ENCODE assay signal across 23 cellular contexts in the genomic region with DNA sequence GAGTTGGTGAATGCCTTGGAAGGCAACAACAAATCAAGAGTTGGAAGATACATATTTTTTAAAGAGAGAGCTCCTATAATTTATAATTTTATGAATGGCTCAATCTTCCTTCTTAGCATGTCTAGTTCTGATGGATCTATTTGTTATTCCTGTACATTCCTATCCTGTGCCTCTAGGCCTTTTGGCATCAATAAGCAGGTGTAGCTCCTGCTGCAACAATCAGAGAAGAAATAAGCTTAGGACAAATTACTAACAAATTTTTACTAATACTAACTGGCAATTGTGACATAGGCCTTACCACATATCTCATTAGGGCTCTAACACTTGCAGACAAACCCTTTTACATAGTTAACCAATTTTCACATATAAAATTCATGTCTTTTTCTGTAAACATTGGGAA.
"Had no signal": no experiment of that assay in that cellular context is flagged by ENCODE, and none has a peak within 500 bp of the region (broad histone marks: within the 10 kb centered on the region; RNA-seq: fewer than 3 reads in every experiment).

No MANE protein-coding gene starts in this region.

- H3K27ac ChIP-seq: ascending aorta, coronary artery, dorsolateral prefrontal cortex had no signal

- H3K4me1 ChIP-seq: ascending aorta had no signal

- H3K27me3 ChIP-seq: ascending aorta had no signal

- ATAC-seq: activated naive CD4-positive, alpha-beta T cell treated with anti-CD3 and anti-CD28 coated beads, Interleukin-2, amount 50 U/mL, for 72 hours; activated T-cell treated with anti-CD3 and anti-CD28 coated beads, Interleukin-2, amount 50 U/mL, for 72 hours; esophagus mucosa; T-helper 17 cell had no signal

- H3K36me3 ChIP-seq: ascending aorta had no signal

- H3K4me3 ChIP-seq: ascending aorta, coronary artery, dorsolateral prefrontal cortex had no signal

- DNase-seq: activated CD4-positive, alpha-beta memory T cell treated with anti-CD3 and anti-CD28 coated beads, Interleukin-2, amount 10 ng/mL, durations not matched to agents 7 days and 5 days; activated CD4-positive, alpha-beta T cell treated with anti-CD3 and anti-CD28 coated beads for 1 hour; activated CD4-positive, alpha-beta T cell treated with anti-CD3 and anti-CD28 coated beads for 4 hours; activated CD4-positive, alpha-beta T cell treated with anti-CD3 and anti-CD28 coated beads, Interleukin-2, amount 10 ng/mL, durations not matched to agents 7 days and 5 days; activated CD4-positive, alpha-beta T cell treated with anti-CD3 and anti-CD28 coated beads, Interleukin-2, amount 50 U/mL, for 4 hours; activated CD8-positive, alpha-beta memory T cell treated with anti-CD3 and anti-CD28 coated beads, Interleukin-2, amount 50 U/mL, for 48 hours; activated gamma-delta T cell; activated naive CD4-positive, alpha-beta T cell; activated naive CD4-positive, alpha-beta T cell treated with anti-CD3 and anti-CD28 coated beads, Interleukin-2, amount 10 ng/mL, durations not matched to agents 7 days and 5 days; activated naive CD8-positive, alpha-beta T cell treated with anti-CD3 and anti-CD28 coated beads, Interleukin-2, amount 10 ng/mL, durations not matched to agents 7 days and 5 days; activated T-cell treated with anti-CD3 and anti-CD28 coated beads for 4 hours; activated T-cell treated with anti-CD3 and anti-CD28 coated beads, Interleukin-2, amount 50 U/mL, for 24 hours; activated T-cell treated with anti-CD3 and anti-CD28 coated beads, Interleukin-2, amount 50 U/mL, for 72 hours; dorsolateral prefrontal cortex; foreskin fibroblast; glutamatergic neuron; T-helper 1 cell; T-helper 17 cell; T1000 had no signal
